1 cellular context compared by ENCODE assay signal in the genomic region with DNA sequence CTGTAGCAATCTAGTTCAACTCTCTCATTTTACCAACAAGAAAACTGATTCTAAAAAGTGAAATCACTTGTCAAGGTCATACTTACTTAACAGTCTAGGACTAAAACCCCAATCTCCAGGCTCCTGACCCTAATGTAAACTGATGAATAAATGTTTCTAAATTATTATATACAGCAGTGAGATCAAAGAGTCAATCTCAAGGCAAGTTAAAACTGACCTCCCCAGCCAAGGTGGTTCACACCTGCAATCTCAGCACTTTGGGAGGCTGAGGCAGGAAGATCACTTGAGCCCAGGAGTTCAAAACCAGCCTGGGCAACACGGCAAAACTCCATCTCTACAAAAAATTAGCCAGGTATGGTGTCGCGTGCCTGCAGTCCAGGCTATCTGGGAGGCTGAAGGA.
A peak's percentile ranks its signal among the peaks of the same experiment; 100 is the strongest.
TF ChIP-seq lines count a peak whose summit lies in the region.

No MANE protein-coding gene starts in this region.

TF ChIP-seq in HepG2, 621 proteins besides CTCF, POLR2A, EP300 and RAD21 (continued from another document):
- TF ChIP-seq, protein P1, sequence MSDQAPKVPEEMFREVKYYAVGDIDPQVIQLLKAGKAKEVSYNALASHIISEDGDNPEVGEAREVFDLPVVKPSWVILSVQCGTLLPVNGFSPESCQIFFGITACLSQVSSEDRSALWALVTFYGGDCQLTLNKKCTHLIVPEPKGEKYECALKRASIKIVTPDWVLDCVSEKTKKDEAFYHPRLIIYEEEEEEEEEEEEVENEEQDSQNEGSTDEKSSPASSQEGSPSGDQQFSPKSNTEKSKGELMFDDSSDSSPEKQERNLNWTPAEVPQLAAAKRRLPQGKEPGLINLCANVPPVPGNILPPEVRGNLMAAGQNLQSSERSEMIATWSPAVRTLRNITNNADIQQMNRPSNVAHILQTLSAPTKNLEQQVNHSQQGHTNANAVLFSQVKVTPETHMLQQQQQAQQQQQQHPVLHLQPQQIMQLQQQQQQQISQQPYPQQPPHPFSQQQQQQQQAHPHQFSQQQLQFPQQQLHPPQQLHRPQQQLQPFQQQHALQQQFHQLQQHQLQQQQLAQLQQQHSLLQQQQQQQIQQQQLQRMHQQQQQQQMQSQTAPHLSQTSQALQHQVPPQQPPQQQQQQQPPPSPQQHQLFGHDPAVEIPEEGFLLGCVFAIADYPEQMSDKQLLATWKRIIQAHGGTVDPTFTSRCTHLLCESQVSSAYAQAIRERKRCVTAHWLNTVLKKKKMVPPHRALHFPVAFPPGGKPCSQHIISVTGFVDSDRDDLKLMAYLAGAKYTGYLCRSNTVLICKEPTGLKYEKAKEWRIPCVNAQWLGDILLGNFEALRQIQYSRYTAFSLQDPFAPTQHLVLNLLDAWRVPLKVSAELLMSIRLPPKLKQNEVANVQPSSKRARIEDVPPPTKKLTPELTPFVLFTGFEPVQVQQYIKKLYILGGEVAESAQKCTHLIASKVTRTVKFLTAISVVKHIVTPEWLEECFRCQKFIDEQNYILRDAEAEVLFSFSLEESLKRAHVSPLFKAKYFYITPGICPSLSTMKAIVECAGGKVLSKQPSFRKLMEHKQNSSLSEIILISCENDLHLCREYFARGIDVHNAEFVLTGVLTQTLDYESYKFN (CRISPR knock-in tag; conservative IDR thresholded peaks at IDR 0.05) = 0 out of 2 replicates have a peak, but pooled peaks have one; percentile 2
- no peak for TF ChIP-seq PAF1 (CRISPR knock-in tag; IDR thresholded peaks at IDR 0.05)
- no peak for TF ChIP-seq ARNT2 (CRISPR knock-in tag; IDR thresholded peaks at IDR 0.05; ENCODE audit: low read depth)
